8 cellular contexts compared by ENCODE assay signal in the genomic region with DNA sequence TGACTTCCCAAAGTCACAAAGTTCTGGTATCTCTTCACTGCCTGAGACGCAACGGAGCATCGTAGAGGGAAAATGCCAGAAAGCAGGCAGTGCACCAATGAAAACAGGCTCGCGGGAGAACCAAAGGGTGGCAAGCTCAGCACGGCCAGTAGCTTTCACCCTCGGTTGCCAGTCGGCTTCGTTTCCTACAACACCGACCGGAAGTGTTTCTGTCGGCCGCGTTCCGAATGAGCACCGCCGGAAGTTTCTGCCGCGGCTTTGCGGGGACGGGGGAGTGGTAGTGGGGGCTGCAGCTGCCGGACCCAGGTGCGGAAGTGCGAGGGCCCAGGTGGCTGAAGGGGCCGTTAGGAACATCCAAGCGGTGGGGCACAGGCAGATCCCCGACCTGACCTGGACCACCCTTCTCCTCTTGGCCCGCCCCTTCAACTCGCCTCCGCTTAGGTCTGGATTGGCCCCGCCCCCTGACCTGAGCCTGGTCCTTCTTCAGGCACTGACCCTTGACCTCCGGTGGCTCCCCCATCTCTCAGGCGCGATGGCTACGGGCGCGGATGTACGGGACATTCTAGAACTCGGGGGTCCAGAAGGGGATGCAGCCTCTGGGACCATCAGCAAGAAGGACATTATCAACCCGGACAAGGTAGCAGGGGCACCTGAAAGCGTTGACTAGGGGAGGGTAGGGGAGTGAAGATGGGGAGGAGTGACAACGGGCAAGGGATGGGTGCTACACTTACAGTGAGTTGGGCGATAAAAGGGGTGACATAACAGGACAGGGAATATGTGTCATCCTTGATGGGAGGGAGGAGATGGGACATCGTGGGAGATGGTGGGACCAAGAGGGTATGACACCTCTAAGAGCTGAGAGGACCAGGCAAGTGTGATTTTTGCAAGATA. TPM values are rescaled to one million over a fixed set of nuclear protein-coding genes. Genes with fewer than 3 reads are reported as not detected.
DNase-seq lines count a peak whose midpoint lies in the region; ATAC-seq and TF ChIP-seq lines count a peak whose summit lies in the region.

A gene with protein sequence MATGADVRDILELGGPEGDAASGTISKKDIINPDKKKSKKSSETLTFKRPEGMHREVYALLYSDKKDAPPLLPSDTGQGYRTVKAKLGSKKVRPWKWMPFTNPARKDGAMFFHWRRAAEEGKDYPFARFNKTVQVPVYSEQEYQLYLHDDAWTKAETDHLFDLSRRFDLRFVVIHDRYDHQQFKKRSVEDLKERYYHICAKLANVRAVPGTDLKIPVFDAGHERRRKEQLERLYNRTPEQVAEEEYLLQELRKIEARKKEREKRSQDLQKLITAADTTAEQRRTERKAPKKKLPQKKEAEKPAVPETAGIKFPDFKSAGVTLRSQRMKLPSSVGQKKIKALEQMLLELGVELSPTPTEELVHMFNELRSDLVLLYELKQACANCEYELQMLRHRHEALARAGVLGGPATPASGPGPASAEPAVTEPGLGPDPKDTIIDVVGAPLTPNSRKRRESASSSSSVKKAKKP (plus strand): TSS at position 250 of the 891 bp plus-strand sequence. CDS start 283 bp downstream, at position 533.

- H3K4me3 ChIP-seq in fibroblast of mammary gland (ENCODE audit: control insufficient read depth, low read depth, low read length) = peak within 1 kb of the TSS; percentile 78

- DNase-seq in D341Med (ENCODE audit: low spot score) (peak; percentile 86), Kasumi-1 (lab: John Stamatoyannopoulos, UW) (peak; percentile 90 to 93), RPMI8226 (peak; percentile 91), fibroblast of mammary gland (ENCODE audit: low read depth) (peak; percentile 85)
- peak; percentile 75 to 77 for DNase-seq in activated T-helper 1 cell treated with anti-CD3 and anti-CD28 coated beads, Interleukin-2, amount 50 U/mL, for 16 hours (ENCODE audit: low read depth in 1 of 2, low spot score in 1 of 2)
- peak; percentile 70 to 93 (median 84) for DNase-seq in naive thymus-derived CD8-positive, alpha-beta T cell
- DNase-seq in stimulated activated naive B cell treated with anti-CD40 and anti-IgM and Interleukin-4, amounts not matched to agents 10 μg/mL and 1 μg/mL and 100 μg/mL, for 72 hours = peak; percentile 76

- no peaks in the 10 kb centered on the region for H3K9me3 Mint-ChIP-seq in naive thymus-derived CD8-positive, alpha-beta T cell
- no peaks in the 10 kb centered on the region for H3K9me3 Mint-ChIP-seq in stimulated activated naive B cell treated with anti-CD40 and anti-IgM and Interleukin-4, amounts not matched to agents 10 μg/mL and 1 μg/mL and 100 μg/mL, for 72 hours

- peaks cover 0 to 28% (median under 1%) of the 10 kb centered on the region in 3 donors for H3K36me3 Mint-ChIP-seq in naive thymus-derived CD8-positive, alpha-beta T cell
- H3K36me3 Mint-ChIP-seq in stimulated activated naive B cell treated with anti-CD40 and anti-IgM and Interleukin-4, amounts not matched to agents 10 μg/mL and 1 μg/mL and 100 μg/mL, for 72 hours = peaks cover 15 to 16% of the 10 kb centered on the region in 2 donors

- H3K4me1 Mint-ChIP-seq in naive thymus-derived CD8-positive, alpha-beta T cell = peaks cover 22 to 62% (median 40%) of the 10 kb centered on the region in 4 donors
- H3K4me1 Mint-ChIP-seq in stimulated activated naive B cell treated with anti-CD40 and anti-IgM and Interleukin-4, amounts not matched to agents 10 μg/mL and 1 μg/mL and 100 μg/mL, for 72 hours = peaks cover 29 to 45% of the 10 kb centered on the region in 2 donors

- H3K27ac Mint-ChIP-seq in naive thymus-derived CD8-positive, alpha-beta T cell = peak within 1 kb of the TSS; percentile 89 to 99 (median 95)
- H3K27ac Mint-ChIP-seq in stimulated activated naive B cell treated with anti-CD40 and anti-IgM and Interleukin-4, amounts not matched to agents 10 μg/mL and 1 μg/mL and 100 μg/mL, for 72 hours = peak within 1 kb of the TSS; percentile 97

- H3K27me3 Mint-ChIP-seq in naive thymus-derived CD8-positive, alpha-beta T cell = no peaks in the 10 kb centered on the region
- no peaks in the 10 kb centered on the region for H3K27me3 Mint-ChIP-seq in stimulated activated naive B cell treated with anti-CD40 and anti-IgM and Interleukin-4, amounts not matched to agents 10 μg/mL and 1 μg/mL and 100 μg/mL, for 72 hours

- no peak for TF ChIP-seq CTCF in fibroblast of mammary gland (conservative IDR thresholded peaks at IDR 0.05; ENCODE audit: control insufficient read depth, insufficient read depth, low read depth, low read length)

- ATAC-seq in GM21717 (IDR thresholded peaks at IDR 0.05; ENCODE audit: unreplicated experiment) = peak; percentile 62
- peak; percentile 89 to 91 for ATAC-seq in naive thymus-derived CD8-positive, alpha-beta T cell
- peak; percentile 88 to 89 for ATAC-seq in stimulated activated naive B cell treated with anti-CD40 and anti-IgM and Interleukin-4, amounts not matched to agents 10 μg/mL and 1 μg/mL and 100 μg/mL, for 72 hours (replicated peaks)

- POLR2A ChIA-PET in naive thymus-derived CD8-positive, alpha-beta T cell (lab: Charles Lee) = interaction anchor here (0.7 to 2.3 kb wide), 7 partner anchors 10 to 1674 kb away, joined by 3 to 15 read pairs (median 4); no protein-coding TSS in a partner anchor

- H3K4me3 Mint-ChIP-seq in naive thymus-derived CD8-positive, alpha-beta T cell = peak within 1 kb of the TSS; percentile 88 to 97 (median 94)
- peak within 1 kb of the TSS; percentile 91 to 99 for H3K4me3 Mint-ChIP-seq in stimulated activated naive B cell treated with anti-CD40 and anti-IgM and Interleukin-4, amounts not matched to agents 10 μg/mL and 1 μg/mL and 100 μg/mL, for 72 hours

RNA-seq across cellular contexts. Expression of the gene that starts here (rescaled TPM):
- 10 to 100 TPM; 95.2 to 96.0 TPM for total RNA-seq in naive thymus-derived CD8-positive, alpha-beta T cell
- 10 to 100 TPM; 32.6 to 44.4 (median 42.3) TPM for polyA plus RNA-seq in naive thymus-derived CD8-positive, alpha-beta T cell

Comparison
In these comparisons a context has a peak if more than half of its experiments do, and no peak if none do; other contexts are left out.
1. Peak in every context shown above with its lines: DNase-seq, ATAC-seq and H3K4me3 ChIP-seq.